Comparison of ENCODE assay signal across 35 cellular contexts in the genomic region with DNA sequence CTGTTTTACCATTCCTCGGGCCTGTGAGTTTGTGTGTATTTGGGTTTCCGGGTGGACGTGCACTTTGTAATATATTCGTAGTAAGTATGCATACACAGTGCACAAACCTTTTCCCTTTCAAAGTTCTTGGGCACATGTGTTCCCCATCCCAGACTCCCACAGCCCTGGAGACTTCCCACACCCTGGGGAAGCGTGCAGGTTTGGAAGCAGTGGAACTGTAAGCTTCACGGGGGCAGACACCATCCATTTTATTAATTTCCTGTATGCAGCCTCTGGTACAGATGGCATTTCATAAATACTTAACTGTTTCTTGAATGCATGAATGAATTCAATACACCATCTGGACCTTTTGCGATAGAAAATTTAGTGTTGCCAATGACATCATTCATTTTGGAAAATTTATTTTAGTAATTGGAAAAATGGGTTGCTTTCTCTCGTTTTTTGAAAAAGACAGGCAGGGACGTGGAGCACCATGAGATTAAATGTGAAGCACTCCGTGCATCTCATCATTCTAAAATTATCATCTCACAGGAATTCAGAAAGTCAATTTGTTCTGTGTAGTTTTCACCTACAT. TPM values are rescaled to one million over a fixed set of nuclear protein-coding genes. Genes with fewer than 3 reads are reported as not detected.
A peak's percentile ranks its signal among the peaks of the same experiment; 100 is the strongest.
DNase-seq lines count a peak whose midpoint lies in the region; ATAC-seq and TF ChIP-seq lines count a peak whose summit lies in the region.
"Had no signal": no experiment of that assay in that cellular context is flagged by ENCODE, and none has a peak within 500 bp of the region (broad histone marks: within the 10 kb centered on the region; RNA-seq: fewer than 3 reads in every experiment).

No MANE protein-coding gene starts in this region.

- H3K9me3 ChIP-seq in muscle layer of colon (ENCODE audit: low read length) = no peaks in the 10 kb centered on the region
- H3K9me3 ChIP-seq in thoracic aorta = no peaks in the 10 kb centered on the region
- H3K9me3 ChIP-seq: esophagus muscularis mucosa, suprapubic skin had no signal

- H3K36me3 Mint-ChIP-seq in stimulated activated effector memory CD8-positive, alpha-beta T cell treated with anti-CD3 and anti-CD28 coated beads, Interleukin-12 subunit alpha, Interleukin-12 subunit beta, amount 100 ng/mL, for 72 hours = peaks cover 100% of the 10 kb centered on the region
- H3K36me3 Mint-ChIP-seq in activated naive CD4-positive, alpha-beta T cell treated with anti-CD3 and anti-CD28 coated beads for 36 hours (ENCODE audit: low read depth) = peaks cover 77% of the 10 kb centered on the region

- no peaks in the 10 kb centered on the region for H3K27me3 ChIP-seq in muscle layer of colon (ENCODE audit: control insufficient read depth in 1 of 2, insufficient read depth in 2 of 2, low read length in 2 of 2)
- no peaks in the 10 kb centered on the region for H3K27me3 ChIP-seq in thoracic aorta (replicated peaks; ENCODE audit: insufficient read depth)
- H3K27me3 ChIP-seq: cardiac muscle cell, esophagus muscularis mucosa, foreskin keratinocyte, suprapubic skin had no signal

- no peaks in the 10 kb centered on the region for H3K27me3 Mint-ChIP-seq in activated naive CD4-positive, alpha-beta T cell treated with anti-CD3 and anti-CD28 coated beads for 36 hours (ENCODE audit: low read depth)
- H3K27me3 Mint-ChIP-seq: activated CD4-positive, alpha-beta T cell treated with anti-CD3 and anti-CD28 coated beads, Interleukin-2, amount 10 ng/mL, durations not matched to agents 24 days and 14 days; activated naive CD8-positive, alpha-beta T cell treated with anti-CD3 and anti-CD28 coated beads for 36 hours; naive thymus-derived CD8-positive, alpha-beta T cell; stimulated activated naive B cell treated with anti-CD40 and anti-IgM and Interleukin-4, amounts not matched to agents 10 μg/mL and 1 μg/mL and 100 μg/mL, for 72 hours had no signal

- H3K4me1 ChIP-seq in muscle layer of colon (ENCODE audit: insufficient read depth, low read length) = peaks cover 53% of the 10 kb centered on the region
- peaks cover 33 to 69% of the 10 kb centered on the region in 2 donors for H3K4me1 ChIP-seq in thoracic aorta (ENCODE audit: control insufficient read depth in 1 of 2, low read depth in 2 of 2)

- H3K27ac ChIP-seq in coronary artery (no peak overlapping the region), muscle layer of colon (ENCODE audit: low read depth, low read length) (peak overlapping the region; percentile 14), thoracic aorta (peak overlapping the region; percentile 29 to 31)
- H3K27ac ChIP-seq: C4-2B, cardiac muscle cell, foreskin keratinocyte, suprapubic skin, WERI-Rb-1 had no signal

- peaks cover 3% of the 10 kb centered on the region for H3K4me1 Mint-ChIP-seq in stimulated activated effector memory CD8-positive, alpha-beta T cell treated with anti-CD3 and anti-CD28 coated beads, Interleukin-12 subunit alpha, Interleukin-12 subunit beta, amount 100 ng/mL, for 72 hours
- H3K4me1 Mint-ChIP-seq in activated naive CD4-positive, alpha-beta T cell treated with anti-CD3 and anti-CD28 coated beads for 36 hours (ENCODE audit: low read depth) = peaks cover 2% of the 10 kb centered on the region
- H3K4me1 Mint-ChIP-seq: stimulated activated naive B cell treated with anti-CD40 and anti-IgM and Interleukin-4, amounts not matched to agents 10 μg/mL and 1 μg/mL and 100 μg/mL, for 72 hours had no signal

- H3K4me3 ChIP-seq in coronary artery (no peak overlapping the region), muscle layer of colon (ENCODE audit: low read depth in 1 of 2, low read length in 2 of 2) (no peak overlapping the region), thoracic aorta (no peak overlapping the region)
- H3K4me3 ChIP-seq: cardiac muscle cell, esophagus muscularis mucosa, GM23338, suprapubic skin had no signal

- DNase-seq in NCI-H2171 treated with DMSO at 0.1 percent for 48 hours (lab: John Stamatoyannopoulos, UW) = peak; percentile 62
- DNase-seq in NCI-H2171 (lab: John Stamatoyannopoulos, UW) = no peak
- peak; percentile 38 for DNase-seq in coronary artery (ENCODE audit: low spot score)
- no peak for DNase-seq in thoracic aorta (ENCODE audit: low spot score)
- DNase-seq in stimulated activated effector memory CD8-positive, alpha-beta T cell treated with anti-CD3 and anti-CD28 coated beads, Interleukin-12 subunit alpha, Interleukin-12 subunit beta, amount 100 ng/mL, for 72 hours (ENCODE audit: low spot score in 2 of 2) = no peak
- no peak for DNase-seq in activated naive CD4-positive, alpha-beta T cell treated with anti-CD3 and anti-CD28 coated beads for 36 hours
- no peak for DNase-seq in activated CD8-positive, alpha-beta memory T cell treated with anti-CD3 and anti-CD28 coated beads, Interleukin-2, amount 50 U/mL, for 4 hours
- DNase-seq: 8988T; activated CD4-positive, alpha-beta T cell treated with anti-CD3 and anti-CD28 coated beads, Interleukin-2, amount 10 ng/mL, durations not matched to agents 24 days and 14 days; activated CD8-positive, alpha-beta memory T cell treated with anti-CD3 and anti-CD28 coated beads for 24 hours; activated effector memory CD4-positive, alpha-beta T cell treated with anti-CD3 and anti-CD28 coated beads, Interleukin-2, amount 50 U/mL, for 16 hours; activated naive CD8-positive, alpha-beta T cell treated with anti-CD3 and anti-CD28 coated beads for 36 hours; aorta; cortex of kidney; DND-41; effector memory CD4-positive, alpha-beta T cell; foreskin keratinocyte; GF-D8; kidney; left ventricle myocardium superior; naive thymus-derived CD8-positive, alpha-beta T cell; NCI-H1092 treated with DMSO at 0.1 percent for 48 hours; NCI-H187 treated with DMSO at 0.1 percent for 48 hours; NCI-H524; occipital lobe; stimulated activated naive B cell treated with anti-CD40 and anti-IgM and Interleukin-4, amounts not matched to agents 10 μg/mL and 1 μg/mL and 100 μg/mL, for 72 hours; T1000; WERI-Rb-1 had no signal

- intact Hi-C loops in activated naive CD4-positive, alpha-beta T cell treated with anti-CD3 and anti-CD28 coated beads for 36 hours (cut with micrococcal nuclease) = no loop called here

- H3K27ac Mint-ChIP-seq in stimulated activated effector memory CD8-positive, alpha-beta T cell treated with anti-CD3 and anti-CD28 coated beads, Interleukin-12 subunit alpha, Interleukin-12 subunit beta, amount 100 ng/mL, for 72 hours = no peak overlapping the region
- no peak overlapping the region for H3K27ac Mint-ChIP-seq in activated naive CD4-positive, alpha-beta T cell treated with anti-CD3 and anti-CD28 coated beads for 36 hours
- H3K27ac Mint-ChIP-seq: activated CD4-positive, alpha-beta T cell treated with anti-CD3 and anti-CD28 coated beads, Interleukin-2, amount 10 ng/mL, durations not matched to agents 24 days and 14 days; activated naive CD8-positive, alpha-beta T cell treated with anti-CD3 and anti-CD28 coated beads for 36 hours; GM23338; mesothelial cell of epicardium; naive thymus-derived CD8-positive, alpha-beta T cell; stimulated activated naive B cell treated with anti-CD40 and anti-IgM and Interleukin-4, amounts not matched to agents 10 μg/mL and 1 μg/mL and 100 μg/mL, for 72 hours had no signal

- no peak for TF ChIP-seq CTCF in coronary artery (IDR thresholded peaks at IDR 0.05)
- no peak for TF ChIP-seq CTCF in thoracic aorta (IDR thresholded peaks at IDR 0.05)

- H3K36me3 ChIP-seq in muscle layer of colon (ENCODE audit: insufficient read depth, low read length) (peaks cover 79% of the 10 kb centered on the region), thoracic aorta (peaks cover 86% of the 10 kb centered on the region)

- no peak for ATAC-seq in thoracic aorta (ENCODE audit: insufficient number of reproducible peaks, low FRiP score, low read depth)
- ATAC-seq in stimulated activated effector memory CD8-positive, alpha-beta T cell treated with anti-CD3 and anti-CD28 coated beads, Interleukin-12 subunit alpha, Interleukin-12 subunit beta, amount 100 ng/mL, for 72 hours = no peak
- ATAC-seq: foreskin keratinocyte; GM23338; left ventricle myocardium superior; naive thymus-derived CD8-positive, alpha-beta T cell; stimulated activated naive B cell treated with anti-CD40 and anti-IgM and Interleukin-4, amounts not matched to agents 10 μg/mL and 1 μg/mL and 100 μg/mL, for 72 hours had no signal

- CTCF ChIA-PET in activated naive CD4-positive, alpha-beta T cell treated with anti-CD3 and anti-CD28 coated beads for 36 hours (lab: Charles Lee) = no interaction called here

- no peak overlapping the region for H3K4me3 Mint-ChIP-seq in stimulated activated effector memory CD8-positive, alpha-beta T cell treated with anti-CD3 and anti-CD28 coated beads, Interleukin-12 subunit alpha, Interleukin-12 subunit beta, amount 100 ng/mL, for 72 hours
- no peak overlapping the region for H3K4me3 Mint-ChIP-seq in activated naive CD4-positive, alpha-beta T cell treated with anti-CD3 and anti-CD28 coated beads for 36 hours
- H3K4me3 Mint-ChIP-seq: activated CD4-positive, alpha-beta T cell treated with anti-CD3 and anti-CD28 coated beads, Interleukin-2, amount 10 ng/mL, durations not matched to agents 24 days and 14 days; activated naive CD8-positive, alpha-beta T cell treated with anti-CD3 and anti-CD28 coated beads for 36 hours; GM23338; mesothelial cell of epicardium; naive thymus-derived CD8-positive, alpha-beta T cell; stimulated activated naive B cell treated with anti-CD40 and anti-IgM and Interleukin-4, amounts not matched to agents 10 μg/mL and 1 μg/mL and 100 μg/mL, for 72 hours had no signal

- no peak overlapping the region for H3K9ac ChIP-seq in muscle layer of colon (ENCODE audit: low read length)

- H3K9me3 Mint-ChIP-seq in stimulated activated effector memory CD8-positive, alpha-beta T cell treated with anti-CD3 and anti-CD28 coated beads, Interleukin-12 subunit alpha, Interleukin-12 subunit beta, amount 100 ng/mL, for 72 hours = no peaks in the 10 kb centered on the region
- no peaks in the 10 kb centered on the region for H3K9me3 Mint-ChIP-seq in activated naive CD4-positive, alpha-beta T cell treated with anti-CD3 and anti-CD28 coated beads for 36 hours
- H3K9me3 Mint-ChIP-seq: activated naive CD8-positive, alpha-beta T cell treated with anti-CD3 and anti-CD28 coated beads for 36 hours; GM23338 had no signal

RNA-seq across cellular contexts. Expression of a gene that starts 10.8 kb away (rescaled TPM):
- total RNA-seq in thoracic aorta = 100 to 1,000 TPM; 120 to 226 TPM
- total RNA-seq in activated naive CD4-positive, alpha-beta T cell treated with anti-CD3 and anti-CD28 coated beads for 36 hours = 10 to 100 TPM; 22.4 to 25.6 TPM

Comparison
In these comparisons a context has a peak if more than half of its experiments do, and no peak if none do; other contexts are left out.
1. DNase-seq: peak in NCI-H2171 treated with DMSO at 0.1 percent for 48 hours (single experiment) and coronary artery (single experiment); none in NCI-H2171 (single experiment), thoracic aorta (single experiment), stimulated activated effector memory CD8-positive, alpha-beta T cell treated with anti-CD3 and anti-CD28 coated beads, Interleukin-12 subunit alpha, Interleukin-12 subunit beta, amount 100 ng/mL, for 72 hours (0 of 2), activated naive CD4-positive, alpha-beta T cell treated with anti-CD3 and anti-CD28 coated beads for 36 hours (single experiment) and activated CD8-positive, alpha-beta memory T cell treated with anti-CD3 and anti-CD28 coated beads, Interleukin-2, amount 50 U/mL, for 4 hours (single experiment).
2. H3K27ac ChIP-seq: peak in muscle layer of colon (single experiment) and thoracic aorta (2 of 2); none in coronary artery (0 of 2).
3. RNA of a gene that starts 10.8 kb away (total RNA-seq): 120 to 226 TPM in thoracic aorta; 22.4 to 25.6 TPM in activated naive CD4-positive, alpha-beta T cell treated with anti-CD3 and anti-CD28 coated beads for 36 hours; every median in the first group is over 4 times any median in the second.